ENCODE assay signal across 10 cellular contexts in the genomic region with DNA sequence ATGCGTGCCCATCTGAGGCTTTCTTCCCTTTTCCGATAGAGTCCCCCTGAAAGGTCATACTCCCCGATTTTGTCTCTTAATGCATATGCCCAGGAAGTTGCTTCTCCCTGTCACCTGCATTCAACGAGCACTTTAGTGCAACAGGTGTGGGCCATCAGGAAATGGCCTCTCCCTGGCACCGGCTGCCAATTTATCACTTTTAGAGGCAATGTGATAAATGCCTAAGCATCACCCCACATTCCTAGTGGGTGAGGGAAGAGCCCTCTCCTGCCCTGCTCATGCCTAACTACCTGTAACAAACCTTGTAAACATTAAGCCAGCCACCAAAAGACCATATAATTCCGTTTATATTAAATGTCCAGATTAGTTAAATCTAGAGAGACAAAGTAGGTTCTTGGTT. TPM values are rescaled to one million over a fixed set of nuclear protein-coding genes. Genes with fewer than 3 reads are reported as not detected.
A peak's percentile ranks its signal among the peaks of the same experiment; 100 is the strongest.
DNase-seq lines count a peak whose midpoint lies in the region; ATAC-seq and TF ChIP-seq lines count a peak whose summit lies in the region.
"Had no signal": no experiment of that assay in that cellular context is flagged by ENCODE, and none has a peak within 500 bp of the region (broad histone marks: within the 10 kb centered on the region; RNA-seq: fewer than 3 reads in every experiment).

No MANE protein-coding gene starts in this region.

- peak overlapping the region; percentile 85 for H3K4me3 Mint-ChIP-seq in stimulated activated effector memory CD8-positive, alpha-beta T cell treated with anti-CD3 and anti-CD28 coated beads, Interleukin-12 subunit alpha, Interleukin-12 subunit beta, amount 100 ng/mL, for 72 hours

- no peak for DNase-seq in SK-N-SH
- no peak for DNase-seq in Peyer's patch
- no peak for DNase-seq in hepatocyte (ENCODE audit: low spot score)
- no peak for DNase-seq in stimulated activated effector memory CD8-positive, alpha-beta T cell treated with anti-CD3 and anti-CD28 coated beads, Interleukin-12 subunit alpha, Interleukin-12 subunit beta, amount 100 ng/mL, for 72 hours (ENCODE audit: low spot score in 2 of 2)
- no peak for DNase-seq in LoVo (ENCODE audit: low spot score)
- DNase-seq in DMS153 (lab: John Stamatoyannopoulos, UW) = no peak
- DNase-seq in GM19240 (ENCODE audit: insufficient read length, low spot score) = no peak
- DNase-seq: hippocampal formation, NCI-H1436 treated with DMSO at 0.1 percent for 48 hours had no signal

- ATAC-seq in SK-N-SH treated with all-trans-retinoic acid at 6 μM for 48 hours = no peak
- no peak for ATAC-seq in stimulated activated effector memory CD8-positive, alpha-beta T cell treated with anti-CD3 and anti-CD28 coated beads, Interleukin-12 subunit alpha, Interleukin-12 subunit beta, amount 100 ng/mL, for 72 hours

- TF ChIP-seq POLR2A in Peyer's patch (IDR thresholded peaks at IDR 0.05) = no peak

- TF ChIP-seq CTCF in SK-N-SH (IDR thresholded peaks at IDR 0.05) (no peak), Peyer's patch (IDR thresholded peaks at IDR 0.05) (no peak), hepatocyte (IDR thresholded peaks at IDR 0.05; ENCODE audit: poor library complexity) (no peak)

- no peak overlapping the region for H3K9ac ChIP-seq in SK-N-SH

- H3K4me1 Mint-ChIP-seq in stimulated activated effector memory CD8-positive, alpha-beta T cell treated with anti-CD3 and anti-CD28 coated beads, Interleukin-12 subunit alpha, Interleukin-12 subunit beta, amount 100 ng/mL, for 72 hours = peaks cover 27% of the 10 kb centered on the region

- H3K27ac Mint-ChIP-seq in stimulated activated effector memory CD8-positive, alpha-beta T cell treated with anti-CD3 and anti-CD28 coated beads, Interleukin-12 subunit alpha, Interleukin-12 subunit beta, amount 100 ng/mL, for 72 hours = no peak overlapping the region

- POLR2A ChIA-PET in SK-N-SH (lab: Yijun Ruan, JAX) = interaction anchor here (0.5 to 1.9 kb wide), 3 partner anchors 114 to 1447 kb away, joined by 3 to 7 read pairs (median 4); a partner anchor contains a TSS

- no peak overlapping the region for H3K4me3 ChIP-seq in SK-N-SH (ENCODE audit: low read depth in 2 of 2, low read length in 1 of 2)
- H3K4me3 ChIP-seq in Peyer's patch = peak overlapping the region in 1 of 4 donors; percentile 79
- H3K4me3 ChIP-seq in hepatocyte = no peak overlapping the region

- H2AFZ ChIP-seq in SK-N-SH (ENCODE audit: low read depth) (peak overlapping the region; percentile 91; the same call in 1 of the 2 replicates), hepatocyte (peak overlapping the region; percentile 79)

- H3K4me2 ChIP-seq in SK-N-SH (peak overlapping the region; percentile 85; the same call in 1 of the 2 replicates), hepatocyte (peak overlapping the region; percentile 80)

- 97% methylated on average over 6 of the region's 6 CpGs for WGBS in SK-N-SH (ENCODE audit: low lambda C conversion rate)
- 86% methylated on average over 6 of the region's 6 CpGs for WGBS in hepatocyte (ENCODE audit: low lambda C conversion rate, missing lambda C conversion rate)

- H3K9me2 ChIP-seq in SK-N-SH (no peaks in the 10 kb centered on the region), hepatocyte (replicated peaks; ENCODE audit: insufficient read depth) (no peaks in the 10 kb centered on the region)

- no peaks in the 10 kb centered on the region; the same call in 1 of the 2 replicates for H4K20me1 ChIP-seq in SK-N-SH (ENCODE audit: insufficient read depth)
- H4K20me1 ChIP-seq in hepatocyte (ENCODE audit: insufficient read depth, poor library complexity, severe bottlenecking) = no peaks in the 10 kb centered on the region

- no peaks in the 10 kb centered on the region for H3K9me3 ChIP-seq in SK-N-SH
- no peaks in the 10 kb centered on the region for H3K9me3 ChIP-seq in Peyer's patch
- H3K9me3 ChIP-seq in hepatocyte (ENCODE audit: low read depth) = no peaks in the 10 kb centered on the region

- H3K36me3 Mint-ChIP-seq in stimulated activated effector memory CD8-positive, alpha-beta T cell treated with anti-CD3 and anti-CD28 coated beads, Interleukin-12 subunit alpha, Interleukin-12 subunit beta, amount 100 ng/mL, for 72 hours = peaks cover 37% of the 10 kb centered on the region

- CTCF ChIA-PET in SK-N-SH (lab: Yijun Ruan, JAX) = interaction anchor here (0.6 to 2.2 kb wide), 4 partner anchors 22 to 209 kb away, joined by 3 to 9 read pairs (median 5); a partner anchor contains a TSS

- no peak for TF ChIP-seq EP300 in SK-N-SH (IDR thresholded peaks at IDR 0.05; ENCODE audit: borderline replicate concordance in 1 of 2, low read depth in 1 of 2, low read length in 1 of 2)

- H3K79me2 ChIP-seq in SK-N-SH (ENCODE audit: insufficient read depth) = peaks cover 39% of the 10 kb centered on the region
- peaks cover 38% of the 10 kb centered on the region for H3K79me2 ChIP-seq in hepatocyte

- H3K27ac ChIP-seq in SK-N-SH (ENCODE audit: low read depth in 2 of 2, low read length in 1 of 2) (peak overlapping the region in 1 of 2 experiments; percentile 96; a peak in 2 of 4 replicates), Peyer's patch (peak overlapping the region in 3 of 4 donors; percentile 85 to 93 (median 92)), hepatocyte (peak overlapping the region; percentile 93)

- H3K36me3 ChIP-seq in SK-N-SH (replicated peaks in 1 of 2; ENCODE audit: control insufficient read depth in 1 of 2, insufficient read depth in 2 of 2, low read length in 1 of 2) (peaks cover 13 to 20% of the 10 kb centered on the region in 2 experiments), Peyer's patch (peaks cover 0 to 15% (median 0%) of the 10 kb centered on the region in 3 donors), hepatocyte (replicated peaks; ENCODE audit: insufficient read depth, low read depth) (no peaks in the 10 kb centered on the region)

- H3K27me3 ChIP-seq in SK-N-SH (ENCODE audit: insufficient read depth) (no peaks in the 10 kb centered on the region), Peyer's patch (no peaks in the 10 kb centered on the region), hepatocyte (no peaks in the 10 kb centered on the region)

- no peaks in the 10 kb centered on the region for H3K9me3 Mint-ChIP-seq in stimulated activated effector memory CD8-positive, alpha-beta T cell treated with anti-CD3 and anti-CD28 coated beads, Interleukin-12 subunit alpha, Interleukin-12 subunit beta, amount 100 ng/mL, for 72 hours

- no peak for TF ChIP-seq RAD21 in SK-N-SH (IDR thresholded peaks at IDR 0.05; ENCODE audit: low read length)

- H3K4me1 ChIP-seq in SK-N-SH (ENCODE audit: control insufficient read depth in 1 of 2, insufficient read depth in 2 of 2, low read depth in 1 of 2, low read length in 1 of 2) (peaks cover 0 to 9% of the 10 kb centered on the region in 2 experiments; a peak in 2 of 4 replicates), Peyer's patch (peaks cover 0 to 30% (median 2%) of the 10 kb centered on the region in 4 donors), hepatocyte (ENCODE audit: insufficient read depth) (peaks cover 3% of the 10 kb centered on the region)

- H3F3A ChIP-seq in SK-N-SH (replicated peaks; ENCODE audit: insufficient read depth) = no peaks in the 10 kb centered on the region

TF ChIP-seq in SK-N-SH, 30 proteins besides CTCF, POLR2A, EP300 and RAD21 (continues in another document):
- TF ChIP-seq EZH2phosphoT487 (IDR thresholded peaks at IDR 0.05; ENCODE audit: borderline replicate concordance, low read depth) = no peak
- no peak for TF ChIP-seq GATA2 (CRISPR knock-in tag; IDR thresholded peaks at IDR 0.05)
- TF ChIP-seq RFX5 (IDR thresholded peaks at IDR 0.05; ENCODE audit: low read length) = no peak
- no peak for TF ChIP-seq NFIC (IDR thresholded peaks at IDR 0.05; ENCODE audit: borderline replicate concordance)
- TF ChIP-seq, protein P1, sequence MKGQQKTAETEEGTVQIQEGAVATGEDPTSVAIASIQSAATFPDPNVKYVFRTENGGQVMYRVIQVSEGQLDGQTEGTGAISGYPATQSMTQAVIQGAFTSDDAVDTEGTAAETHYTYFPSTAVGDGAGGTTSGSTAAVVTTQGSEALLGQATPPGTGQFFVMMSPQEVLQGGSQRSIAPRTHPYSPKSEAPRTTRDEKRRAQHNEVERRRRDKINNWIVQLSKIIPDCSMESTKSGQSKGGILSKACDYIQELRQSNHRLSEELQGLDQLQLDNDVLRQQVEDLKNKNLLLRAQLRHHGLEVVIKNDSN (IDR thresholded peaks at IDR 0.05; ENCODE audit: borderline replicate concordance, low read depth) = no peak

TF ChIP-seq in SK-N-SH treated with all-trans-retinoic acid at 6 μM for 48 hours, 23 proteins besides CTCF, POLR2A, EP300 and RAD21 (continues in another document):
- TF ChIP-seq ZNF70 (CRISPR knock-in tag; IDR thresholded peaks at IDR 0.05) (no peak), ZC3H10 (CRISPR knock-in tag; IDR thresholded peaks at IDR 0.05) (no peak), ZFP3 (CRISPR knock-in tag; IDR thresholded peaks at IDR 0.05) (no peak), RARB (CRISPR knock-in tag; IDR thresholded peaks at IDR 0.05) (no peak), BACH2 (CRISPR knock-in tag; IDR thresholded peaks at IDR 0.05; ENCODE audit: borderline replicate concordance) (no peak), ZNF8 (CRISPR knock-in tag; IDR thresholded peaks at IDR 0.05) (no peak), ZNF565 (CRISPR knock-in tag; conservative IDR thresholded peaks at IDR 0.05; ENCODE audit: low read depth) (no peak), PPARA (CRISPR knock-in tag; IDR thresholded peaks at IDR 0.05; ENCODE audit: borderline replicate concordance) (no peak), OSR1 (CRISPR knock-in tag; IDR thresholded peaks at IDR 0.05) (no peak), ZFP30 (CRISPR knock-in tag; IDR thresholded peaks at IDR 0.05) (no peak), CSDC2 (CRISPR knock-in tag; IDR thresholded peaks at IDR 0.05) (no peak)
- TF ChIP-seq, protein P2, sequence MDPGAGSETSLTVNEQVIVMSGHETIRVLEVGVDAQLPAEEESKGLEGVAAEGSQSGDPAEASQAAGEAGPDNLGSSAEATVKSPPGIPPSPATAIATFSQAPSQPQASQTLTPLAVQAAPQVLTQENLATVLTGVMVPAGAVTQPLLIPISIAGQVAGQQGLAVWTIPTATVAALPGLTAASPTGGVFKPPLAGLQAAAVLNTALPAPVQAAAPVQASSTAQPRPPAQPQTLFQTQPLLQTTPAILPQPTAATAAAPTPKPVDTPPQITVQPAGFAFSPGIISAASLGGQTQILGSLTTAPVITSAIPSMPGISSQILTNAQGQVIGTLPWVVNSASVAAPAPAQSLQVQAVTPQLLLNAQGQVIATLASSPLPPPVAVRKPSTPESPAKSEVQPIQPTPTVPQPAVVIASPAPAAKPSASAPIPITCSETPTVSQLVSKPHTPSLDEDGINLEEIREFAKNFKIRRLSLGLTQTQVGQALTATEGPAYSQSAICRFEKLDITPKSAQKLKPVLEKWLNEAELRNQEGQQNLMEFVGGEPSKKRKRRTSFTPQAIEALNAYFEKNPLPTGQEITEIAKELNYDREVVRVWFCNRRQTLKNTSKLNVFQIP (CRISPR knock-in tag; IDR thresholded peaks at IDR 0.05; ENCODE audit: borderline replicate concordance, low read depth) = no peak

RNA-seq across cellular contexts. Expression of a gene that starts 1.1 kb away (rescaled TPM):
- polyA plus RNA-seq in SK-N-SH (2012; rRNA removed) (20.1 and 20.6 TPM in 2 replicates), hepatocyte (19.4 and 21.2 TPM in 2 replicates)
- 17.8 and 20.6 TPM in 2 replicates for polyA plus RNA-seq in SK-N-SH (2012; cell fraction: cytosol; rRNA removed)
- 38.7 and 58.2 TPM in 2 replicates for polyA plus RNA-seq in SK-N-SH (2012; cell fraction: nucleus; rRNA removed)
- total RNA-seq in Peyer's patch (10 to 100 TPM; 42.9 to 72.2 (median 61.3) TPM), hepatocyte (27.7 and 34.1 TPM in 2 replicates)
